Comparison of ENCODE assay signal across 10 cellular contexts in the genomic region with DNA sequence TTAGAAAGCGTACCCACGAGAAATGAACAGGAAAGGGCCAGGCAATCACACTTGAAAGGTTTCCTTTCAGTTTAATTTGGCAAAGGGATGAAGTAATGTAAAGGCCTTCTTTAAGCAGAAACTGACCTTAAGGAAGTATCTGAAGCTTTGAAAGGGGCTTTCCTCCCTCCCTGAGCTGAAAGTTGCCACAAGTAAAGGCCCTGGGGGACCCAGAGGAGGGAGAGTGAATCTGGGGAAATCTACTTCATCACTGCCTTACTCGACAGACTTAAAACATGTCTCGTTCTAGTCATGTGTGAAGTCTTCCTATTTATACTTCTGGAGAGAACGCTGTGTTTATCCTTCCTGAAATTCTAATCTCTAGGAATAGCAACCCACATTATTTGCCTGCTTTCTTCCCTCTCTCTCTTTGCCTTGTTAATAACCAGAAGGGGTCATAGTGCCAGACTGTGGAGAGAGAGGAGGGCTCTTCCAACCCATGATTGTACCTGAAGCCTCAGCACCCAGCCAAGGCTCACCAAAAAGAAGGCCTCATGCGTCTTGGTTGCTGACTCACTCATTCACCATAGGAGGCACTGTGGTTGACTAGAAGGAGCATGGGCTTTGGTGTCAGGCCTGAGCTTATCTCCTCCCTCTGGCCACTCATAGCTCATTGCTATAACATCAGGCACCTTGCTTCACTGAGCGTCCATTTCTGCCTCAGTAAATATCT. TPM values are rescaled to one million over a fixed set of nuclear protein-coding genes. Genes with fewer than 3 reads are reported as not detected.
A peak's percentile ranks its signal among the peaks of the same experiment; 100 is the strongest.
DNase-seq lines count a peak whose midpoint lies in the region; ATAC-seq and TF ChIP-seq lines count a peak whose summit lies in the region.
"Had no signal": no experiment of that assay in that cellular context is flagged by ENCODE, and none has a peak within 500 bp of the region (broad histone marks: within the 10 kb centered on the region; RNA-seq: fewer than 3 reads in every experiment).

No MANE protein-coding gene starts in this region.

- H3K27ac ChIP-seq in gastroesophageal sphincter, result no peak overlapping the region
- H3K27ac ChIP-seq: body of pancreas had no signal

- H3K4me1 ChIP-seq in gastroesophageal sphincter, result peaks cover 0 to 6% (median 0%) of the 10 kb centered on the region in 3 donors
- H3K4me1 ChIP-seq: body of pancreas had no signal

- 69 to 80% methylated on average over 3 to 7 of the region's 7 CpGs for WGBS in gastroesophageal sphincter (ENCODE audit: low coverage in 1 of 2), 2 donors

- H3K27me3 ChIP-seq in gastroesophageal sphincter, result no peaks in the 10 kb centered on the region
- H3K27me3 ChIP-seq: body of pancreas had no signal

- no peaks in the 10 kb centered on the region for H3K9me3 ChIP-seq in gastroesophageal sphincter
- H3K9me3 ChIP-seq: body of pancreas had no signal

- DNase-seq in GM12864 (ENCODE audit: low read depth) (peak; percentile 18), LNCaP clone FGC (ENCODE audit: low read depth) (no peak), islet precursor cell (peak; percentile 57), NK-92 (lab: John Stamatoyannopoulos, UW; ENCODE audit: unreplicated experiment) (no peak)
- no peak for DNase-seq in stimulated activated naive CD4-positive, alpha-beta T cell treated with Interleukin-2 at 50 U/mL for 16 hours (lab: John Stamatoyannopoulos, UW)
- DNase-seq in NK-92 treated with Interleukin-12 subunit alpha and Interleukin-12 subunit beta, amount 100 ng/mL, for 24 hours (lab: John Stamatoyannopoulos, UW), result no peak
- DNase-seq: body of pancreas had no signal

- no peak overlapping the region for H3K4me3 ChIP-seq in GM12864 (ENCODE audit: low read depth, low read length)
- no peak overlapping the region for H3K4me3 ChIP-seq in LNCaP clone FGC (ENCODE audit: low read depth, low read length)
- H3K4me3 ChIP-seq in gastroesophageal sphincter, result no peak overlapping the region
- H3K4me3 ChIP-seq: body of pancreas had no signal

- TF ChIP-seq EP300 in gastroesophageal sphincter (IDR thresholded peaks at IDR 0.05), result no peak

- peak; percentile 34 for ATAC-seq in GM19468 (IDR thresholded peaks at IDR 0.05; ENCODE audit: extremely low read depth, unreplicated experiment)
- ATAC-seq in gastroesophageal sphincter, result no peak
- ATAC-seq: body of pancreas had no signal

- peaks cover 0 to 29% of the 10 kb centered on the region in 2 donors for H3K36me3 ChIP-seq in gastroesophageal sphincter

- TF ChIP-seq POLR2A in gastroesophageal sphincter (IDR thresholded peaks at IDR 0.05), result no peak

- TF ChIP-seq CTCF in GM12864 (IDR thresholded peaks at IDR 0.05; ENCODE audit: low read depth, low read length, missing control alignments) (peak; percentile 45), LNCaP clone FGC (IDR thresholded peaks at IDR 0.05; ENCODE audit: control insufficient read depth, extremely low read depth, insufficient read depth) (0 out of 2 replicates have a peak, but pooled peaks have one; percentile 3), gastroesophageal sphincter (IDR thresholded peaks at IDR 0.05) (no peak)

RNA-seq across cellular contexts. Expression of gene GPX2, which starts 10.2 kb away (rescaled TPM):
- total RNA-seq in gastroesophageal sphincter, result 10 to 100 TPM in 1 of 4 donors, 1 to 10 TPM in 1, under 1 TPM in 1, not detected in 1; 0.93 to 10.6 (median 1.4) TPM
- total RNA-seq: MCF 10A had no signal

RNA-seq across cellular contexts. Expression of gene RAB15, which starts 19.4 kb away (rescaled TPM):
- 10 to 100 TPM in 1 of 4 donors, 1 to 10 TPM in 3; 2.5 to 10.0 (median 5.6) TPM for total RNA-seq in gastroesophageal sphincter

RNA-seq across cellular contexts. Expression of gene FNTB, which starts 33.9 kb away (rescaled TPM):
- 10 to 100 TPM; 12.5 to 22.7 (median 17.2) TPM for total RNA-seq in gastroesophageal sphincter

RNA-seq across cellular contexts. Expression of gene CHURC1, which starts 38.5 kb away (rescaled TPM):
- 100 to 1,000 TPM in 3 of 4 donors, 10 to 100 TPM in 1; 88.0 to 183 (median 114) TPM for total RNA-seq in gastroesophageal sphincter

Comparison
In these comparisons a context has a peak if more than half of its experiments do, and no peak if none do; other contexts are left out.
1. DNase-seq: peak in GM12864 (single experiment) and islet precursor cell (single experiment); none in LNCaP clone FGC (single experiment), stimulated activated naive CD4-positive, alpha-beta T cell treated with Interleukin-2 at 50 U/mL for 16 hours (single experiment), NK-92 treated with Interleukin-12 subunit alpha and Interleukin-12 subunit beta, amount 100 ng/mL, for 24 hours (single experiment) and NK-92 (single experiment).
2. CTCF ChIP-seq: peak in GM12864 (single experiment) and LNCaP clone FGC (single experiment); none in gastroesophageal sphincter (0 of 4).